In genomic region chr15:84633311-84634227, GRCh38 we compare ENCODE assay signal across 8 cellular contexts. TPM values are rescaled to one million over a fixed set of nuclear protein-coding genes. Genes with fewer than 3 reads are reported as not detected.
DNase-seq lines count a peak whose midpoint lies in the region; ATAC-seq, FAIRE-seq and TF ChIP-seq lines count a peak whose summit lies in the region.

No MANE protein-coding gene starts in this region.

- H3K27me3 ChIP-seq in neuronal stem cell (ENCODE audit: control insufficient read depth in 3 of 3, insufficient read depth in 3 of 3, low read depth in 1 of 3, low read length in 3 of 3), result peaks cover 0 to 26% (median 4%) of the 10 kb centered on the region in 3 experiments

- H2BK5ac ChIP-seq in neuronal stem cell (ENCODE audit: low read length), result no peak overlapping the region

- no peak overlapping the region for H2AK5ac ChIP-seq in neuronal stem cell (ENCODE audit: low read depth, low read length)

- peak overlapping the region; percentile 47 for H3K14ac ChIP-seq in neuronal stem cell (ENCODE audit: low read length)

- no peaks in the 10 kb centered on the region for H3K9me3 ChIP-seq in neuronal stem cell (replicated peaks in 1 of 2; ENCODE audit: control insufficient read depth in 2 of 2, insufficient read depth in 1 of 2, low read depth in 1 of 2, low read length in 2 of 2)

- H3K4me2 ChIP-seq in neuronal stem cell (ENCODE audit: insufficient read depth, low read length, poor library complexity, severe bottlenecking), result peak overlapping the region; percentile 91

- FAIRE-seq in frontal cortex (lab: Jason Lieb, UNC), result no peak

- no CpG with 5 or more reads among the region's 105 CpGs for WGBS in neuronal stem cell (ENCODE audit: extremely low coverage in 2 of 2, insufficient read length in 2 of 2, insufficient replicate concordance in 1 of 2), 2 donors

- peaks cover 0 to 27% of the 10 kb centered on the region in 2 donors for H3K36me3 ChIP-seq in neuronal stem cell (replicated peaks in 1 of 2; ENCODE audit: control insufficient read depth in 2 of 2, insufficient read depth in 2 of 2, low read length in 2 of 2)

- DNase-seq in AG09319 (ENCODE audit: extremely low read depth, low read depth) (peak; percentile 35), RPMI8226 (peak; percentile 76), frontal cortex (ENCODE audit: low spot score in 2 of 2) (peak; percentile 51 to 61), neuronal stem cell (ENCODE audit: low spot score) (peak; percentile 59), substantia nigra (lab: John Stamatoyannopoulos, UW) (peak in 44 of 49 donors; percentile 22 to 82 (median 60))
- peak; percentile 18 to 69 (median 46) for DNase-seq in activated naive CD4-positive, alpha-beta T cell (lab: John Stamatoyannopoulos, UW)

- H3K79me1 ChIP-seq in neuronal stem cell (ENCODE audit: low read depth, low read length), result no peaks in the 10 kb centered on the region

- peak overlapping the region; percentile 55 to 83 for H3K4me3 ChIP-seq in neuronal stem cell (ENCODE audit: low read length in 2 of 2)

- H4K8ac ChIP-seq in neuronal stem cell (ENCODE audit: low read depth, low read length), result no peak overlapping the region

- peak overlapping the region; percentile 54 for H3K18ac ChIP-seq in neuronal stem cell (ENCODE audit: low read length)

- peak overlapping the region; percentile 36 for H2BK12ac ChIP-seq in neuronal stem cell (ENCODE audit: low read length)

- peaks cover 4 to 17% of the 10 kb centered on the region in 2 donors for H3K4me1 ChIP-seq in neuronal stem cell (ENCODE audit: control insufficient read depth in 2 of 2, insufficient read depth in 1 of 2, low read depth in 1 of 2, low read length in 2 of 2)

- H3K23ac ChIP-seq in neuronal stem cell (ENCODE audit: low read depth, low read length, poor library complexity), result peak overlapping the region; percentile 70

- ATAC-seq in GM19324 (IDR thresholded peaks at IDR 0.05; ENCODE audit: low FRiP score, unreplicated experiment), result peak; percentile 50
- ATAC-seq in HG03520 (IDR thresholded peaks at IDR 0.05; ENCODE audit: unreplicated experiment), result peak; percentile 37

- no peak overlapping the region for H4K91ac ChIP-seq in neuronal stem cell (ENCODE audit: low read depth, low read length, poor library complexity)

- H2AFZ ChIP-seq in neuronal stem cell (ENCODE audit: low read length), result peak overlapping the region; percentile 92

- no peak overlapping the region for H2BK120ac ChIP-seq in neuronal stem cell (ENCODE audit: low read depth, low read length)

- H3K9ac ChIP-seq in neuronal stem cell (ENCODE audit: low read depth, low read length, poor library complexity), result peak overlapping the region; percentile 87

- no peak for TF ChIP-seq CTCF in AG09319 (IDR thresholded peaks at IDR 0.05; ENCODE audit: low read depth, low read length)

- H3K27ac ChIP-seq in neuronal stem cell (replicated peaks; ENCODE audit: low read length) (no peak overlapping the region), substantia nigra (ENCODE audit: low read depth, low read length, poor library complexity, severe bottlenecking) (peak overlapping the region; percentile 93)

- no peak overlapping the region for H2BK15ac ChIP-seq in neuronal stem cell (ENCODE audit: low read length)

- H3K4ac ChIP-seq in neuronal stem cell (ENCODE audit: low read length), result no peak overlapping the region

RNA-seq across cellular contexts. Expression of gene WDR73, which starts 20.5 kb away (rescaled TPM):
- total RNA-seq in frontal cortex, result 24.9 TPM
- polyA plus RNA-seq in neuronal stem cell (2013, experiment 1 of 2), result 17.7 TPM
- polyA plus RNA-seq in neuronal stem cell (2013, experiment 2 of 2), result 19.6 TPM

RNA-seq across cellular contexts. Expression of gene NMB, which starts 24.4 kb away (rescaled TPM):
- 2.4 TPM for total RNA-seq in frontal cortex
- 7.4 TPM for polyA plus RNA-seq in neuronal stem cell (2013, experiment 1 of 2)
- polyA plus RNA-seq in neuronal stem cell (2013, experiment 2 of 2), result 6.4 TPM

RNA-seq across cellular contexts. Expression of gene ZSCAN2, which starts 32.8 kb away (rescaled TPM):
- 34.2 TPM for total RNA-seq in frontal cortex
- polyA plus RNA-seq in neuronal stem cell (2013, experiment 1 of 2), result 7.7 TPM
- polyA plus RNA-seq in neuronal stem cell (2013, experiment 2 of 2), result 8.2 TPM
